1 cellular context compared by ENCODE assay signal in genomic region chr18:69808399-69808798, GRCh38.
TF ChIP-seq lines count a peak whose summit lies in the region.

No MANE protein-coding gene starts in this region.

TF ChIP-seq in GM12878, 131 proteins besides CTCF, POLR2A, EP300 and RAD21 (continued from another document):
- no peak for TF ChIP-seq MEF2B (IDR thresholded peaks at IDR 0.05; ENCODE audit: partially characterized antibody, poor library complexity, severe bottlenecking)
- TF ChIP-seq RFX5 (IDR thresholded peaks at IDR 0.05; ENCODE audit: low read depth, low read length) = no peak
- no peak for TF ChIP-seq STAT1 (conservative IDR thresholded peaks at IDR 0.05)
